In the genomic region with DNA sequence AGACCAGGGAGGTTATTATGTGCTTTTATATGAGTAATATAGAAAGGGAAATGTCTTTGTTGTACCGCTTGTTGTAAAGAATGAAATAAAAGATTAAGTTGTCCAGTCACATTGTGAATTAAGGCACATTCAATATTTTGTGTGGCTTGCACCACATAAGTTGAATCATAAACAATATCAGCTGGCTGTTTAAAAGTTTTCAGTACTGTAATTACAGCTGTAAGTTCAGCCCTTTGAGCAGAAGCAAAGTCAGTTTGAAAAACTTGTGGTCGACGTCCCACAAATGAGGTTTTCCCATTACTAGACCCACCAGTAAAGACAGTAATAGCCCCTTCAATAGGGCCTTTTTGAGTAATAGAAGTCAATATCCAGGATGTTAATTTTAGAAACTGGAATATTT, we compare ENCODE assay signal across 23 cellular contexts.
DNase-seq lines count a peak whose midpoint lies in the region; ATAC-seq lines count a peak whose summit lies in the region.
"Had no signal": no experiment of that assay in that cellular context is flagged by ENCODE, and none has a peak within 500 bp of the region (broad histone marks: within the 10 kb centered on the region; RNA-seq: fewer than 3 reads in every experiment).

No MANE protein-coding gene starts in this region.

- peak in 1 of 2 donors; percentile 51 for DNase-seq in stimulated activated effector memory CD8-positive, alpha-beta T cell treated with anti-CD3 and anti-CD28 coated beads, Interleukin-12 subunit alpha, Interleukin-12 subunit beta, amount 100 ng/mL, for 72 hours (ENCODE audit: low spot score in 2 of 2)
- DNase-seq in DMS153 treated with DMSO at 0.1 percent for 48 hours (lab: John Stamatoyannopoulos, UW; ENCODE audit: unreplicated experiment) (no peak), RKO (ENCODE audit: low spot score) (no peak), DMS153 (lab: John Stamatoyannopoulos, UW) (no peak)
- DNase-seq: 8988T; ACHN; BE2C; C1 segment of cervical spinal cord; CD4-positive, alpha-beta memory T cell; CD4-positive, CD25-positive, alpha-beta regulatory T cell; CD8-positive, alpha-beta memory T cell; COR-L47; DMS 273 treated with DMSO at 0.1 percent for 48 hours; DMS53; DMS79; DND-41; EL; GDM1 had no signal

- H3K27ac Mint-ChIP-seq in stimulated activated effector memory CD8-positive, alpha-beta T cell treated with anti-CD3 and anti-CD28 coated beads, Interleukin-12 subunit alpha, Interleukin-12 subunit beta, amount 100 ng/mL, for 72 hours, result no peak overlapping the region
- H3K27ac Mint-ChIP-seq: CD14-positive monocyte; CD4-positive, alpha-beta memory T cell; CD4-positive, CD25-positive, alpha-beta regulatory T cell; CD8-positive, alpha-beta memory T cell had no signal

- ATAC-seq in GM18868 (IDR thresholded peaks at IDR 0.05; ENCODE audit: unreplicated experiment), result peak; percentile 60
- ATAC-seq in HG02610 (IDR thresholded peaks at IDR 0.05; ENCODE audit: unreplicated experiment), result peak; percentile 74
- ATAC-seq in HG03565 (IDR thresholded peaks at IDR 0.05; ENCODE audit: unreplicated experiment), result peak; percentile 74
- ATAC-seq in stimulated activated effector memory CD8-positive, alpha-beta T cell treated with anti-CD3 and anti-CD28 coated beads, Interleukin-12 subunit alpha, Interleukin-12 subunit beta, amount 100 ng/mL, for 72 hours, result peak; percentile 47
- ATAC-seq: GM12878 had no signal

- H3K4me1 Mint-ChIP-seq in stimulated activated effector memory CD8-positive, alpha-beta T cell treated with anti-CD3 and anti-CD28 coated beads, Interleukin-12 subunit alpha, Interleukin-12 subunit beta, amount 100 ng/mL, for 72 hours, result no peaks in the 10 kb centered on the region
- H3K4me1 Mint-ChIP-seq: CD14-positive monocyte; CD4-positive, alpha-beta memory T cell; CD4-positive, CD25-positive, alpha-beta regulatory T cell; CD8-positive, alpha-beta memory T cell had no signal

- no peak overlapping the region for H3K4me3 Mint-ChIP-seq in stimulated activated effector memory CD8-positive, alpha-beta T cell treated with anti-CD3 and anti-CD28 coated beads, Interleukin-12 subunit alpha, Interleukin-12 subunit beta, amount 100 ng/mL, for 72 hours
- H3K4me3 Mint-ChIP-seq: CD14-positive monocyte; CD4-positive, alpha-beta memory T cell; CD4-positive, CD25-positive, alpha-beta regulatory T cell; CD8-positive, alpha-beta memory T cell had no signal

- no peaks in the 10 kb centered on the region for H3K9me3 Mint-ChIP-seq in stimulated activated effector memory CD8-positive, alpha-beta T cell treated with anti-CD3 and anti-CD28 coated beads, Interleukin-12 subunit alpha, Interleukin-12 subunit beta, amount 100 ng/mL, for 72 hours
- H3K9me3 Mint-ChIP-seq: CD4-positive, alpha-beta memory T cell; CD4-positive, CD25-positive, alpha-beta regulatory T cell; CD8-positive, alpha-beta memory T cell had no signal

- no peaks in the 10 kb centered on the region for H3K36me3 Mint-ChIP-seq in stimulated activated effector memory CD8-positive, alpha-beta T cell treated with anti-CD3 and anti-CD28 coated beads, Interleukin-12 subunit alpha, Interleukin-12 subunit beta, amount 100 ng/mL, for 72 hours
- H3K36me3 Mint-ChIP-seq: CD14-positive monocyte; CD4-positive, alpha-beta memory T cell; CD4-positive, CD25-positive, alpha-beta regulatory T cell; CD8-positive, alpha-beta memory T cell had no signal
